11 cellular contexts compared by ENCODE assay signal in genomic region chr13:27446986-27447583, GRCh38. TPM values are rescaled to one million over a fixed set of nuclear protein-coding genes. Genes with fewer than 3 reads are reported as not detected.
DNase-seq lines count a peak whose midpoint lies in the region; ATAC-seq and TF ChIP-seq lines count a peak whose summit lies in the region.
"Had no signal": no experiment of that assay in that cellular context is flagged by ENCODE, and none has a peak within 500 bp of the region (broad histone marks: within the 10 kb centered on the region; RNA-seq: fewer than 3 reads in every experiment).

No MANE protein-coding gene starts in this region.

- peaks cover 15% of the 10 kb centered on the region for H3K36me3 Mint-ChIP-seq in activated CD8-positive, alpha-beta T cell treated with anti-CD3 and anti-CD28 coated beads, Interleukin-2, amount 10 ng/mL, durations not matched to agents 7 days and 5 days (ENCODE audit: low read depth)
- peaks cover 16% of the 10 kb centered on the region for H3K36me3 Mint-ChIP-seq in nephron progenitor cell (ENCODE audit: low read depth)

- peak overlapping the region; percentile 54 for H3K4me3 Mint-ChIP-seq in activated CD8-positive, alpha-beta T cell treated with anti-CD3 and anti-CD28 coated beads, Interleukin-2, amount 10 ng/mL, durations not matched to agents 7 days and 5 days
- no peak overlapping the region for H3K4me3 Mint-ChIP-seq in nephron progenitor cell
- H3K4me3 Mint-ChIP-seq: HFFc6 had no signal

- ATAC-seq in HG02763 (IDR thresholded peaks at IDR 0.05; ENCODE audit: unreplicated experiment): peak; percentile 28
- ATAC-seq in activated CD8-positive, alpha-beta T cell treated with anti-CD3 and anti-CD28 coated beads, Interleukin-2, amount 10 ng/mL, durations not matched to agents 7 days and 5 days: no peak
- no peak for ATAC-seq in GM21576 (IDR thresholded peaks at IDR 0.05; ENCODE audit: unreplicated experiment)
- ATAC-seq in HG03442 (IDR thresholded peaks at IDR 0.05; ENCODE audit: unreplicated experiment): no peak

- DNase-seq in GM10248 (ENCODE audit: extremely low spot score) (peak; percentile 39), nephron progenitor cell (no peak), hepatic stellate cell (ENCODE audit: low spot score) (no peak)
- DNase-seq in activated CD8-positive, alpha-beta T cell treated with anti-CD3 and anti-CD28 coated beads, Interleukin-2, amount 10 ng/mL, durations not matched to agents 7 days and 5 days: no peak
- DNase-seq: HFFc6, midbrain, NCI-H2029 treated with DMSO at 0.1 percent for 48 hours, SIG-M5 had no signal

- no peak for TF ChIP-seq CTCF in GM10248 (IDR thresholded peaks at IDR 0.05; ENCODE audit: control extremely low read depth, extremely low read depth, low read depth, missing control alignments)
- no peak for TF ChIP-seq CTCF in nephron progenitor cell (IDR thresholded peaks at IDR 0.05)

- no peaks in the 10 kb centered on the region for H3K9me3 Mint-ChIP-seq in activated CD8-positive, alpha-beta T cell treated with anti-CD3 and anti-CD28 coated beads, Interleukin-2, amount 10 ng/mL, durations not matched to agents 7 days and 5 days (ENCODE audit: insufficient read depth)
- H3K9me3 Mint-ChIP-seq in nephron progenitor cell: no peaks in the 10 kb centered on the region
- H3K9me3 Mint-ChIP-seq: HFFc6 had no signal

- peaks cover 63% of the 10 kb centered on the region for H3K4me1 Mint-ChIP-seq in activated CD8-positive, alpha-beta T cell treated with anti-CD3 and anti-CD28 coated beads, Interleukin-2, amount 10 ng/mL, durations not matched to agents 7 days and 5 days (ENCODE audit: low read depth)
- H3K4me1 Mint-ChIP-seq in nephron progenitor cell: peaks cover 47% of the 10 kb centered on the region

- H3K27ac Mint-ChIP-seq in activated CD8-positive, alpha-beta T cell treated with anti-CD3 and anti-CD28 coated beads, Interleukin-2, amount 10 ng/mL, durations not matched to agents 7 days and 5 days: peak overlapping the region; percentile 92
- peak overlapping the region; percentile 69 for H3K27ac Mint-ChIP-seq in nephron progenitor cell
- H3K27ac Mint-ChIP-seq: HFFc6 had no signal

- H3K27me3 Mint-ChIP-seq in activated CD8-positive, alpha-beta T cell treated with anti-CD3 and anti-CD28 coated beads, Interleukin-2, amount 10 ng/mL, durations not matched to agents 7 days and 5 days (ENCODE audit: low read depth): no peaks in the 10 kb centered on the region
- peaks cover 5% of the 10 kb centered on the region for H3K27me3 Mint-ChIP-seq in nephron progenitor cell (ENCODE audit: low read depth, poor library complexity)

- POLR2A ChIA-PET in GM10248 (lab: Yijun Ruan, JAX): interaction anchor here (0.6 kb wide), 2 partner anchors 180 to 949 kb away, joined by 3 read pairs; no protein-coding TSS in a partner anchor
- POLR2A ChIA-PET in activated CD8-positive, alpha-beta T cell treated with anti-CD3 and anti-CD28 coated beads, Interleukin-2, amount 10 ng/mL, durations not matched to agents 7 days and 5 days (lab: Charles Lee): interaction anchor here (10.0 kb wide), 1 partner anchor 20 kb away, joined by 156 read pairs; the partner anchor contains the start of gene GTF3A

- CTCF ChIA-PET in GM10248 (lab: Yijun Ruan, JAX): interaction anchor here (2.6 kb wide), 1 partner anchor 22 kb away, joined by 8 read pairs; the partner anchor contains the start of gene GTF3A
- CTCF ChIA-PET in activated CD8-positive, alpha-beta T cell treated with anti-CD3 and anti-CD28 coated beads, Interleukin-2, amount 10 ng/mL, durations not matched to agents 7 days and 5 days (lab: Charles Lee): interaction anchor here (1.6 to 4.0 kb wide), 2 partner anchors 21 to 85 kb away, joined by 4 to 36 read pairs; partner anchors contain the start of gene GTF3A

RNA-seq across cellular contexts. Expression of gene MTIF3, which starts 3.3 kb away (rescaled TPM):
- 10 to 100 TPM; 39.9 to 44.7 TPM for total RNA-seq in activated CD8-positive, alpha-beta T cell treated with anti-CD3 and anti-CD28 coated beads, Interleukin-2, amount 10 ng/mL, durations not matched to agents 7 days and 5 days

RNA-seq across cellular contexts. Expression of gene GTF3A, which starts 22.7 kb away (rescaled TPM):
- 100 to 1,000 TPM; 227 to 233 TPM for total RNA-seq in activated CD8-positive, alpha-beta T cell treated with anti-CD3 and anti-CD28 coated beads, Interleukin-2, amount 10 ng/mL, durations not matched to agents 7 days and 5 days
